ENCODE assay signal across 18 cellular contexts in the genomic region with DNA sequence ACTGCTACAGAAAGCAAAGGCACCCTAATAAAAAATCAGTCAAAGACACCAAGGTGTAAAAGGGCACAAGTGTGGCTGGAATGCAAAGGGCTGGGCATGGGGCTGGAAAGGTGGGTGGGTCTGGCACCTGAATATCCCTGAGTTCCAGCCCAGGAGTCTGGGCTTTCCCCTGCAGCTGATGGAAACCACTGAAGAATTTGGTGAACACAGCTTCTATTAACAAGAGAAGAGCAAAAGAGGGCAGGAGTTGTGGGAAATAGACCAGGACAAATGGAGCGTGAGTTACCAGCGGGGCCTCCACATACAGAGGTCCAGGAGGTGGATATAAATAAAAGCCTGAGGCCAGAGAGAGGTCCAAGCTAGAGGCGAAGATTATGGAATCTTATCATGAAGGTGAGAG.
"Had no signal": no experiment of that assay in that cellular context is flagged by ENCODE, and none has a peak within 500 bp of the region (broad histone marks: within the 10 kb centered on the region; RNA-seq: fewer than 3 reads in every experiment).

No MANE protein-coding gene starts in this region.

- H3K9me3 Mint-ChIP-seq: naive thymus-derived CD4-positive, alpha-beta T cell had no signal

- H3K4me1 ChIP-seq: colonic mucosa, esophagus squamous epithelium, gastroesophageal sphincter, sigmoid colon, upper lobe of left lung, uterus had no signal

- DNase-seq: colonic mucosa; dermis blood vessel endothelial cell; esophagus squamous epithelium; foreskin fibroblast; mammary epithelial cell; naive thymus-derived CD4-positive, alpha-beta T cell; nucleus accumbens; ovary; sigmoid colon; stimulated activated CD4-positive, alpha-beta T cell treated with anti-CD3 and anti-CD28 coated beads, Interleukin-2, amount 100 ng/mL, for 24 hours; stimulated activated CD4-positive, alpha-beta T cell treated with anti-CD3 and anti-CD28 coated beads, Interleukin-4, amount 100 ng/mL, for 4 hours; stimulated activated naive CD4-positive, alpha-beta T cell; stomach; substantia nigra; upper lobe of left lung; uterus had no signal

- H3K27ac Mint-ChIP-seq: naive thymus-derived CD4-positive, alpha-beta T cell had no signal

- H3K4me3 ChIP-seq: colonic mucosa, esophagus squamous epithelium, gastroesophageal sphincter, ovary, sigmoid colon, skin epidermis, stomach, upper lobe of left lung, uterus had no signal

- H3K9me3 ChIP-seq: colonic mucosa, esophagus squamous epithelium, gastroesophageal sphincter, ovary, sigmoid colon, stomach, upper lobe of left lung, uterus had no signal

- H3K36me3 Mint-ChIP-seq: naive thymus-derived CD4-positive, alpha-beta T cell had no signal

- H3K27me3 ChIP-seq: colonic mucosa, esophagus squamous epithelium, gastroesophageal sphincter, ovary, sigmoid colon, stomach, upper lobe of left lung, uterus had no signal

- H3K4me1 Mint-ChIP-seq: naive thymus-derived CD4-positive, alpha-beta T cell had no signal

- H3K36me3 ChIP-seq: colonic mucosa, esophagus squamous epithelium, gastroesophageal sphincter, ovary, sigmoid colon, stomach, upper lobe of left lung, uterus had no signal

- H3K27ac ChIP-seq: colonic mucosa, esophagus squamous epithelium, gastroesophageal sphincter, ovary, sigmoid colon, skin epidermis, stomach, upper lobe of left lung, uterus had no signal

- H3K4me3 Mint-ChIP-seq: naive thymus-derived CD4-positive, alpha-beta T cell had no signal

- ATAC-seq: gastroesophageal sphincter; naive thymus-derived CD4-positive, alpha-beta T cell had no signal
